In genomic region chr5:108869066-108869465, GRCh38 we compare ENCODE assay signal across 23 cellular contexts.
DNase-seq lines count a peak whose midpoint lies in the region; ATAC-seq and TF ChIP-seq lines count a peak whose summit lies in the region.
"Had no signal": no experiment of that assay in that cellular context is flagged by ENCODE, and none has a peak within 500 bp of the region (broad histone marks: within the 10 kb centered on the region; RNA-seq: fewer than 3 reads in every experiment).

No MANE protein-coding gene starts in this region.

- no peaks in the 10 kb centered on the region for H3F3A ChIP-seq in PC-3 (ENCODE audit: low read length, unreplicated experiment)

- BruUV-seq in PC-3 (replicated peaks; lab: Mats Ljungman, UMichigan) = TSS peak; percentile 6

- H3K14ac ChIP-seq in H9 (ENCODE audit: insufficient read depth, low read length) = no peak overlapping the region

- H3K4me1 ChIP-seq in PC-3 (ENCODE audit: insufficient read depth, low read length) = no peaks in the 10 kb centered on the region
- H3K4me1 ChIP-seq in H9 (ENCODE audit: insufficient read depth, low read length) = no peaks in the 10 kb centered on the region
- H3K4me1 ChIP-seq: BLaER1 had no signal

- intact Hi-C loops in PC-3 (cut with micrococcal nuclease) = no loop called here

- H2AK5ac ChIP-seq in H9 (ENCODE audit: insufficient read length, low read length) = no peak overlapping the region

- H3K36me3 Mint-ChIP-seq in WTC11 (peaks cover 15% of the 10 kb centered on the region), progenitor cell of endocrine pancreas (ENCODE audit: insufficient read depth) (peaks cover 15% of the 10 kb centered on the region), H9 (ENCODE audit: insufficient read depth in 1 of 3, low read depth in 3 of 3) (peaks cover 0 to 6% (median 5%) of the 10 kb centered on the region in 3 experiments; a peak in 3 of 7 replicates)

- H2BK12ac ChIP-seq in H9 (ENCODE audit: insufficient read length, low read depth, low read length) = no peak overlapping the region

- no peak for ATAC-seq in PC-3
- ATAC-seq in WTC11 = no peak
- no peak for ATAC-seq in HG03521 (IDR thresholded peaks at IDR 0.05; ENCODE audit: unreplicated experiment)
- ATAC-seq: GM12878 had no signal

- H3K4me2 ChIP-seq in PC-3 (ENCODE audit: low read length) (no peak overlapping the region), H9 (ENCODE audit: insufficient read depth, insufficient read length, low read length) (no peak overlapping the region)
- H3K4me2 ChIP-seq: BLaER1 had no signal

- no peak overlapping the region for H3K4me3 ChIP-seq in PC-3 (ENCODE audit: low read length)
- H3K4me3 ChIP-seq: BLaER1, GM12878 had no signal

- CTCF ChIA-PET in PC-3 (lab: Charles Lee) = no interaction called here
- CTCF ChIA-PET in WTC11 (lab: Charles Lee) = no interaction called here

- H4K5ac ChIP-seq in H9 (ENCODE audit: insufficient read length, low read depth, low read length) = no peak overlapping the region

- no peak overlapping the region for H3K18ac ChIP-seq in H9 (ENCODE audit: insufficient read length, low read depth, low read length)

- peak overlapping the region; percentile 43; the same call in 1 of the 2 replicates for H3K27ac Mint-ChIP-seq in WTC11
- peak overlapping the region; percentile 19 for H3K27ac Mint-ChIP-seq in progenitor cell of endocrine pancreas
- H3K27ac Mint-ChIP-seq in H9 = 0 out of 7 replicates have a peak overlapping the region, but pooled peaks of 1 of the 3 experiments have one; percentile 52
- H3K27ac Mint-ChIP-seq: CD4-positive, alpha-beta memory T cell; CD4-positive, CD25-positive, alpha-beta regulatory T cell; CD8-positive, alpha-beta memory T cell had no signal

- no peak overlapping the region for H2BK15ac ChIP-seq in H9 (ENCODE audit: low read depth, low read length)

- H2BK20ac ChIP-seq in H9 (ENCODE audit: low read depth, low read length, poor library complexity, severe bottlenecking) = no peak overlapping the region

- no CpG with 5 or more reads among the region's 1 CpG for WGBS in H9 (ENCODE audit: extremely low coverage, insufficient read length, low lambda C conversion rate)

- H3K4me3 Mint-ChIP-seq in WTC11 = no peak overlapping the region
- no peak overlapping the region for H3K4me3 Mint-ChIP-seq in progenitor cell of endocrine pancreas (ENCODE audit: low read depth)
- H3K4me3 Mint-ChIP-seq in H9 = no peak overlapping the region
- H3K4me3 Mint-ChIP-seq: CD14-positive monocyte; CD4-positive, alpha-beta memory T cell; CD4-positive, CD25-positive, alpha-beta regulatory T cell; CD8-positive, alpha-beta memory T cell had no signal

- no peak overlapping the region for H3T11ph ChIP-seq in H9 (ENCODE audit: low read length)

- no peak overlapping the region for H2BK120ac ChIP-seq in H9 (ENCODE audit: low read depth, low read length, poor library complexity, severe bottlenecking)

- H3K9me2 ChIP-seq in PC-3 (replicated peaks; ENCODE audit: low read length) = no peaks in the 10 kb centered on the region

- no peaks in the 10 kb centered on the region for H3K79me1 ChIP-seq in H9 (ENCODE audit: insufficient read depth, low read depth, low read length, poor library complexity, severe bottlenecking)

- H3K79me2 ChIP-seq in PC-3 (ENCODE audit: low read length) (no peaks in the 10 kb centered on the region), H9 (ENCODE audit: insufficient read depth, low read length) (no peaks in the 10 kb centered on the region)

- DNase-seq in PC-3 (no peak), WTC11 (ENCODE audit: low spot score) (no peak), progenitor cell of endocrine pancreas (ENCODE audit: low spot score, unreplicated experiment) (no peak), H9 (no peak)
- DNase-seq: 8988T; ACHN; BE2C; C1 segment of cervical spinal cord; CD4-positive, alpha-beta memory T cell; CD4-positive, CD25-positive, alpha-beta regulatory T cell; CD8-positive, alpha-beta memory T cell; COR-L47; DMS 273 treated with DMSO at 0.1 percent for 48 hours; DMS153; DMS53; DMS79; DND-41; EL; GDM1 had no signal

- H3K27me3 ChIP-seq in PC-3 (ENCODE audit: low read length) = no peaks in the 10 kb centered on the region
- no peaks in the 10 kb centered on the region for H3K27me3 ChIP-seq in H9 (ENCODE audit: insufficient read depth, low read length)
- H3K27me3 ChIP-seq: BE2C, BLaER1 had no signal

- H3K56ac ChIP-seq in H9 (ENCODE audit: insufficient read length, low read depth, low read length) = no peak overlapping the region

- no peak overlapping the region for H4K91ac ChIP-seq in H9 (ENCODE audit: insufficient read length, low read depth, low read length)

- H3K4me1 Mint-ChIP-seq in WTC11 = no peaks in the 10 kb centered on the region
- no peaks in the 10 kb centered on the region for H3K4me1 Mint-ChIP-seq in progenitor cell of endocrine pancreas (ENCODE audit: low read depth)
- H3K4me1 Mint-ChIP-seq in H9 = no peaks in the 10 kb centered on the region
- H3K4me1 Mint-ChIP-seq: CD4-positive, alpha-beta memory T cell; CD4-positive, CD25-positive, alpha-beta regulatory T cell; CD8-positive, alpha-beta memory T cell had no signal

- H2AFZ ChIP-seq in PC-3 (ENCODE audit: low read length) (no peak overlapping the region), H9 (ENCODE audit: low read length) (no peak overlapping the region)

- no peaks in the 10 kb centered on the region for H4K20me1 ChIP-seq in PC-3 (ENCODE audit: low read length)
- H4K20me1 ChIP-seq in H9 (ENCODE audit: control insufficient read depth, insufficient read depth, insufficient read length) = no peaks in the 10 kb centered on the region
- H4K20me1 ChIP-seq: BLaER1 had no signal

- no peak overlapping the region for H3K9ac ChIP-seq in PC-3 (ENCODE audit: low read length)
- H3K9ac ChIP-seq in H9 (ENCODE audit: extremely low read depth, insufficient read length, low read length) = no peak overlapping the region
- H3K9ac ChIP-seq: BLaER1 had no signal

- no peak overlapping the region for H2BK5ac ChIP-seq in H9 (ENCODE audit: insufficient read length, low read length)

- TF ChIP-seq CTCF in PC-3 (conservative IDR thresholded peaks at IDR 0.05; ENCODE audit: low read depth, low read length) (no peak), WTC11 (IDR thresholded peaks at IDR 0.05) (no peak), progenitor cell of endocrine pancreas (IDR thresholded peaks at IDR 0.05; ENCODE audit: unreplicated experiment) (no peak), H9 (conservative IDR thresholded peaks at IDR 0.05) (no peak)

- no peak overlapping the region for H4K8ac ChIP-seq in H9 (replicated peaks; ENCODE audit: insufficient read length, low read depth, low read length)

- no peaks in the 10 kb centered on the region; the same call in 1 of the 2 replicates for H3K36me3 ChIP-seq in PC-3 (ENCODE audit: low read depth, low read length)
- H3K36me3 ChIP-seq: BE2C, BLaER1 had no signal

- no peak overlapping the region for H3K4ac ChIP-seq in H9 (ENCODE audit: low read depth, low read length)

- no peaks in the 10 kb centered on the region for H3K23me2 ChIP-seq in H9 (ENCODE audit: insufficient read length, low read depth, low read length, poor library complexity, severe bottlenecking)

- no peaks in the 10 kb centered on the region for H3K27me3 Mint-ChIP-seq in WTC11 (ENCODE audit: low read depth)
- H3K27me3 Mint-ChIP-seq in progenitor cell of endocrine pancreas = no peaks in the 10 kb centered on the region
- H3K27me3 Mint-ChIP-seq in H9 (ENCODE audit: low read depth) = no peaks in the 10 kb centered on the region
- H3K27me3 Mint-ChIP-seq: CD4-positive, alpha-beta memory T cell; CD4-positive, CD25-positive, alpha-beta regulatory T cell; CD8-positive, alpha-beta memory T cell had no signal

- no peak overlapping the region for H3K23ac ChIP-seq in H9 (ENCODE audit: insufficient read length, low read depth, low read length)

- H3K9me3 Mint-ChIP-seq in WTC11 = peaks cover 4% of the 10 kb centered on the region
- H3K9me3 Mint-ChIP-seq in progenitor cell of endocrine pancreas (ENCODE audit: low read depth) = peaks cover 4% of the 10 kb centered on the region
- H3K9me3 Mint-ChIP-seq in H9 = peaks cover 0 to 2% of the 10 kb centered on the region in 2 experiments; a peak in 1 of 5 replicates

- no peak overlapping the region for H3K27ac ChIP-seq in PC-3 (ENCODE audit: low read length)
- no peak overlapping the region for H3K27ac ChIP-seq in H9 (ENCODE audit: insufficient read length, low read depth, low read length)
- H3K27ac ChIP-seq: BLaER1 had no signal

- POLR2A ChIA-PET in PC-3 (lab: Charles Lee; ENCODE audit: unreplicated experiment) (no interaction called here), WTC11 (lab: Charles Lee) (no interaction called here)

- H3K9me3 ChIP-seq in PC-3 (ENCODE audit: low read length) (no peaks in the 10 kb centered on the region), H9 (ENCODE audit: control insufficient read depth, low read depth, low read length) (no peaks in the 10 kb centered on the region)
- H3K9me3 ChIP-seq: BE2C, BLaER1 had no signal

TF ChIP-seq in WTC11, 78 proteins besides CTCF, POLR2A, EP300 and RAD21 (continues in another document):
- TF ChIP-seq GTF2I (CRISPR knock-in tag; conservative IDR thresholded peaks at IDR 0.05) (no peak), ERG (CRISPR knock-in tag; IDR thresholded peaks at IDR 0.05) (no peak)
